Comparison of ENCODE assay signal across 1 cellular context in the genomic region with DNA sequence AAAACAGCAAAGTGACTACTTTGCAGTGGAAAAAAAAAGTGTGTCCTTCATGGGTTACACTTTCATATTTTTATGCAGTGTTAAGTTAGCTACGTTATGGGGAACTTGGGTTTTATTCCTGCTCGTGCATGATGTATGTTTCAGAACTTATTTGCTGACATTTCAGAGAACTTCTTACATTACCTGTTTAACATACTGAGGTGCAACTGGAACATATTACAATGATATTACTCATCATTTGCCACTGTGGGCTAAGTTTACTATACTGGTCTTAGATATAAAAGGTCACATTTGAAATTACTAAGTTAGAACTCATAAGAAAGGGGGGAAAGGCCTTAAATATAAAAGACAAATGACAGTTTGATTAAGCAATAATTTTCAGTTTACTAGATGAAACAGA.
A peak's percentile ranks its signal among the peaks of the same experiment; 100 is the strongest.
TF ChIP-seq lines count a peak whose summit lies in the region.

No MANE protein-coding gene starts in this region.

TF ChIP-seq in IMR-90, 13 proteins besides CTCF, POLR2A, EP300 and RAD21:
- peak; percentile 20; the same call in 1 of the 2 replicates for TF ChIP-seq CEBPB (IDR thresholded peaks at IDR 0.05; ENCODE audit: low read depth, low read length)
